ENCODE assay signal across 11 cellular contexts in genomic region chr1:26290416-26291261, GRCh38. TPM values are rescaled to one million over a fixed set of nuclear protein-coding genes. Genes with fewer than 3 reads are reported as not detected.
A peak's percentile ranks its signal among the peaks of the same experiment; 100 is the strongest.
DNase-seq lines count a peak whose midpoint lies in the region; ATAC-seq and TF ChIP-seq lines count a peak whose summit lies in the region.
"Had no signal": no experiment of that assay in that cellular context is flagged by ENCODE, and none has a peak within 500 bp of the region (broad histone marks: within the 10 kb centered on the region; RNA-seq: fewer than 3 reads in every experiment).

No MANE protein-coding gene starts in this region.

- H3K9me3 Mint-ChIP-seq in activated CD8-positive, alpha-beta memory T cell treated with anti-CD3 and anti-CD28 coated beads, Interleukin-2, amount 10 ng/mL, durations not matched to agents 7 days and 5 days (ENCODE audit: low read depth) = no peaks in the 10 kb centered on the region
- H3K9me3 Mint-ChIP-seq in activated CD8-positive, alpha-beta T cell treated with anti-CD3 and anti-CD28 coated beads for 36 hours = no peaks in the 10 kb centered on the region

- H3K4me3 Mint-ChIP-seq in activated CD8-positive, alpha-beta memory T cell treated with anti-CD3 and anti-CD28 coated beads, Interleukin-2, amount 10 ng/mL, durations not matched to agents 7 days and 5 days = peak overlapping the region; percentile 21
- peak overlapping the region; percentile 57 for H3K4me3 Mint-ChIP-seq in activated CD8-positive, alpha-beta T cell treated with anti-CD3 and anti-CD28 coated beads for 36 hours

- CTCF ChIA-PET in activated CD8-positive, alpha-beta memory T cell treated with anti-CD3 and anti-CD28 coated beads, Interleukin-2, amount 10 ng/mL, durations not matched to agents 7 days and 5 days (lab: Charles Lee) = interaction anchor here (8.0 to 21.9 kb wide), 5 partner anchors 15 to 99 kb away, joined by 96 to 1010 read pairs (median 114); partner anchors contain the start of genes CD52, UBXN11 and ZNF683
- CTCF ChIA-PET in activated CD8-positive, alpha-beta T cell treated with anti-CD3 and anti-CD28 coated beads for 36 hours (lab: Charles Lee) = interaction anchor here (1.2 to 10.4 kb wide), 9 partner anchors 14 to 126 kb away, joined by 3 to 227 read pairs (median 10); partner anchors contain the start of genes CD52, CEP85, UBXN11 and ZNF593

- TF ChIP-seq CTCF in activated CD8-positive, alpha-beta T cell treated with anti-CD3 and anti-CD28 coated beads for 36 hours (IDR thresholded peaks at IDR 0.05) = no peak
- TF ChIP-seq CTCF in transverse colon (IDR thresholded peaks at IDR 0.05) = no peak
- TF ChIP-seq CTCF in GM10266 (IDR thresholded peaks at IDR 0.05; ENCODE audit: control insufficient read depth, insufficient read depth, low read depth, missing control alignments) = no peak

- H3K27me3 Mint-ChIP-seq in activated CD8-positive, alpha-beta memory T cell treated with anti-CD3 and anti-CD28 coated beads, Interleukin-2, amount 10 ng/mL, durations not matched to agents 7 days and 5 days = no peaks in the 10 kb centered on the region
- H3K27me3 Mint-ChIP-seq in activated CD8-positive, alpha-beta T cell treated with anti-CD3 and anti-CD28 coated beads for 36 hours = no peaks in the 10 kb centered on the region

- no peak overlapping the region for H3K4me3 ChIP-seq in transverse colon
- H3K4me3 ChIP-seq: lung had no signal

- no peaks in the 10 kb centered on the region for H3K36me3 ChIP-seq in transverse colon

- H3K27ac ChIP-seq in transverse colon = peak overlapping the region; percentile 65 to 98 (median 86)

- TF ChIP-seq EP300 in transverse colon (IDR thresholded peaks at IDR 0.05; ENCODE audit: low read depth) = no peak

- H3K4me1 ChIP-seq in transverse colon = peaks cover 0 to 45% (median 19%) of the 10 kb centered on the region in 4 donors

- in situ Hi-C loops in transverse colon (cut with MboI; ENCODE audit: low pct_ligation_motif_present in 1 of 4, low pct_unique_long_range_greater_than_20kb in 1 of 4, low sequenced_read_pairs in 3 of 4) = no loop called here

- TF ChIP-seq POLR2A in transverse colon (IDR thresholded peaks at IDR 0.05) = no peak

- no peak for ATAC-seq in activated CD8-positive, alpha-beta memory T cell treated with anti-CD3 and anti-CD28 coated beads, Interleukin-2, amount 10 ng/mL, durations not matched to agents 7 days and 5 days
- no peak for ATAC-seq in activated CD8-positive, alpha-beta T cell treated with anti-CD3 and anti-CD28 coated beads for 36 hours

- H3K4me1 Mint-ChIP-seq in activated CD8-positive, alpha-beta memory T cell treated with anti-CD3 and anti-CD28 coated beads, Interleukin-2, amount 10 ng/mL, durations not matched to agents 7 days and 5 days = peaks cover 64% of the 10 kb centered on the region
- H3K4me1 Mint-ChIP-seq in activated CD8-positive, alpha-beta T cell treated with anti-CD3 and anti-CD28 coated beads for 36 hours (ENCODE audit: low read depth) = peaks cover 66% of the 10 kb centered on the region

- H3K27ac Mint-ChIP-seq in activated CD8-positive, alpha-beta memory T cell treated with anti-CD3 and anti-CD28 coated beads, Interleukin-2, amount 10 ng/mL, durations not matched to agents 7 days and 5 days = peak overlapping the region; percentile 99
- peak overlapping the region; percentile 98 for H3K27ac Mint-ChIP-seq in activated CD8-positive, alpha-beta T cell treated with anti-CD3 and anti-CD28 coated beads for 36 hours

- H3K27me3 ChIP-seq in transverse colon = no peaks in the 10 kb centered on the region

- no peak for DNase-seq in activated CD8-positive, alpha-beta memory T cell treated with anti-CD3 and anti-CD28 coated beads, Interleukin-2, amount 10 ng/mL, durations not matched to agents 7 days and 5 days
- DNase-seq in activated CD8-positive, alpha-beta memory T cell treated with anti-CD3 and anti-CD28 coated beads, Interleukin-2, amount 50 U/mL, for 4 hours = no peak
- DNase-seq in activated CD8-positive, alpha-beta T cell treated with anti-CD3 and anti-CD28 coated beads for 36 hours = no peak
- DNase-seq in islet precursor cell (peak; percentile 56), transverse colon (no peak), COLO829 (ENCODE audit: low spot score) (no peak), NCI-H2227 (lab: John Stamatoyannopoulos, UW; ENCODE audit: unreplicated experiment) (no peak), GM10266 (ENCODE audit: extremely low spot score) (no peak)
- DNase-seq: NCI-H2081 treated with DMSO at 0.1 percent for 48 hours had no signal

- intact Hi-C loops in activated CD8-positive, alpha-beta T cell treated with anti-CD3 and anti-CD28 coated beads for 36 hours (cut with micrococcal nuclease) = no loop called here
- intact Hi-C loops in transverse colon (cut with DNase I; ENCODE audit: low total_unique reads) = no loop called here

- POLR2A ChIA-PET in activated CD8-positive, alpha-beta T cell treated with anti-CD3 and anti-CD28 coated beads for 36 hours (lab: Charles Lee) = interaction anchor here (0.6 to 19.5 kb wide), 8 partner anchors 9 to 150 kb away, joined by 3 to 284 read pairs (median 24); partner anchors contain the start of genes CD52, SH3BGRL3 and UBXN11

- no peaks in the 10 kb centered on the region for H3K9me3 ChIP-seq in transverse colon

- WGBS in transverse colon (ENCODE audit: low coverage in 1 of 2), 2 donors = 84 to 100% methylated on average over 2 to 17 of the region's 17 CpGs

- H3K36me3 Mint-ChIP-seq in activated CD8-positive, alpha-beta memory T cell treated with anti-CD3 and anti-CD28 coated beads, Interleukin-2, amount 10 ng/mL, durations not matched to agents 7 days and 5 days = peaks cover 2% of the 10 kb centered on the region
- peaks cover 17% of the 10 kb centered on the region for H3K36me3 Mint-ChIP-seq in activated CD8-positive, alpha-beta T cell treated with anti-CD3 and anti-CD28 coated beads for 36 hours (ENCODE audit: low read depth)

RNA-seq across cellular contexts. Expression of gene SH3BGRL3, which starts 10.8 kb away (rescaled TPM):
- total RNA-seq in activated CD8-positive, alpha-beta memory T cell treated with anti-CD3 and anti-CD28 coated beads, Interleukin-2, amount 10 ng/mL, durations not matched to agents 7 days and 5 days = 100 to 1,000 TPM; 562 to 632 TPM
- 100 to 1,000 TPM; 309 to 316 TPM for total RNA-seq in activated CD8-positive, alpha-beta T cell treated with anti-CD3 and anti-CD28 coated beads for 36 hours
- total RNA-seq in transverse colon = 100 to 1,000 TPM; 134 to 314 (median 215) TPM

RNA-seq across cellular contexts. Expression of gene UBXN11, which starts 15.8 kb away (rescaled TPM):
- total RNA-seq in activated CD8-positive, alpha-beta memory T cell treated with anti-CD3 and anti-CD28 coated beads, Interleukin-2, amount 10 ng/mL, durations not matched to agents 7 days and 5 days = 10 to 100 TPM; 27.7 to 39.3 TPM
- total RNA-seq in activated CD8-positive, alpha-beta T cell treated with anti-CD3 and anti-CD28 coated beads for 36 hours = 10 to 100 TPM; 24.9 to 26.0 TPM
- 10 to 100 TPM in 2 of 4 donors, 1 to 10 TPM in 2; 4.9 to 17.9 (median 12.0) TPM for total RNA-seq in transverse colon

RNA-seq across cellular contexts. Expression of gene CD52, which starts 27.1 kb away (rescaled TPM):
- total RNA-seq in activated CD8-positive, alpha-beta memory T cell treated with anti-CD3 and anti-CD28 coated beads, Interleukin-2, amount 10 ng/mL, durations not matched to agents 7 days and 5 days = 100 to 1,000 TPM; 951 to 971 TPM
- 100 to 1,000 TPM; 324 to 344 TPM for total RNA-seq in activated CD8-positive, alpha-beta T cell treated with anti-CD3 and anti-CD28 coated beads for 36 hours
- total RNA-seq in transverse colon = 10 to 100 TPM in 2 of 4 donors, 1 to 10 TPM in 1, not detected in 1; 5.3 to 56.1 (median 21.1) TPM
- total RNA-seq: dermis microvascular lymphatic vessel endothelial cell had no signal

RNA-seq across cellular contexts. Expression of gene CEP85, which starts 56.6 kb away (rescaled TPM):
- total RNA-seq in activated CD8-positive, alpha-beta memory T cell treated with anti-CD3 and anti-CD28 coated beads, Interleukin-2, amount 10 ng/mL, durations not matched to agents 7 days and 5 days = 10 to 100 TPM; 42.0 to 56.3 TPM
- 10 to 100 TPM; 32.8 to 33.7 TPM for total RNA-seq in activated CD8-positive, alpha-beta T cell treated with anti-CD3 and anti-CD28 coated beads for 36 hours
- total RNA-seq in transverse colon = 10 to 100 TPM in 3 of 4 donors, 1 to 10 TPM in 1; 8.6 to 73.8 (median 13.6) TPM

Comparison
In these comparisons a context has a peak if more than half of its experiments do, and no peak if none do; other contexts are left out.
1. RNA of gene CD52, which starts 27.1 kb away (total RNA-seq): 951 to 971 TPM in activated CD8-positive, alpha-beta memory T cell treated with anti-CD3 and anti-CD28 coated beads, Interleukin-2, amount 10 ng/mL, durations not matched to agents 7 days and 5 days and 324 to 344 TPM in activated CD8-positive, alpha-beta T cell treated with anti-CD3 and anti-CD28 coated beads for 36 hours; 5.3 to 56.1 TPM in transverse colon; every median in the first group is over 4 times any median in the second.